In the genomic region with DNA sequence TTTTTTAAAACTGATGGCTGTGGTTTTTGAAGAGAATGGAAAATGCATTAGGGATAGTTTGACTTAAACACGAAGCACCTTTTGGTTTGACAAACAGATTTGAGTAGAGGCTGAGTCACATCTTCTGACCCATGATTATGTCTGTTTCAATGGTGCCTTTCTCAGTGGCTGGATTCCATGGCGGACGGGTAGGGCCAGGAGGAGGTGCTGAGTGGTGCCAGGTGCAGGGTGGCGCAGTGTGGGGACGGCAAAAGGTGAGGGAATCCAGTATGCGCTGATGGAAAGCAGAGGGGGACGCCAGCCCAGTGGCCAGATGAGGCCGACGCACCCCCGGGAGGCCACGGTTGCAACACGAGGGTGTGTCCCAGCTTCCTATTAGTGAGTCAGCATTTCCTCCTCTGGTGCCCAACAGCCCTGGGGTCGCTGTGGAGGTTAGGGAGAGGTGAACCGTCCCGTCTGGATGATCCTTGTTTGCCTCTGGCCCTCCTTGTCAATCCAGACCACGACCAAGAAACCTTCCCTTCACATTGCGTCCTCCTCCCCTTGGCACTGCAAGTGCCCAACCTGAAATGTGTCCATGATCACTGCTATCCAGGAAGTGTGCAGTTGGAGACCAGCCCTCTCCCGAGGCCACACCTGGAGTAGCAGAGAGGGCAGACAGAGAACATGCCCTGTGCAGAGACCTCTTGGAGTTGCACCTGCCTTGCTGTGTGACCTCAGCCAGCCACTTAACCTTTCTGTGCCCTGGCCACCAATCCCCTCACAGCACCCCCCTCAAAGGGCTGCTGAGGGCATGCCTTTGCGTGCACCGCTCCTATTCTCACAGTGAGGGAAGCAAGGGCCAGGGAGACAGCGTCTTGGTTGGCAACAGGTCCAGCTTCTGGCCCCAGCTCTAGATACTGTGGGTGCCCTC, we compare ENCODE assay signal across 8 cellular contexts. TPM values are rescaled to one million over a fixed set of nuclear protein-coding genes. Genes with fewer than 3 reads are reported as not detected.
A peak's percentile ranks its signal among the peaks of the same experiment; 100 is the strongest.
DNase-seq lines count a peak whose midpoint lies in the region; ATAC-seq and TF ChIP-seq lines count a peak whose summit lies in the region.

No MANE protein-coding gene starts in this region.

- H3K4me1 Mint-ChIP-seq in progenitor cell of endocrine pancreas (ENCODE audit: low read depth), result no peaks in the 10 kb centered on the region

- no peaks in the 10 kb centered on the region for H3K36me3 Mint-ChIP-seq in progenitor cell of endocrine pancreas (ENCODE audit: insufficient read depth)

- H3K27me3 ChIP-seq in H7 (ENCODE audit: control insufficient read depth, insufficient read depth, low read length), result peaks cover 8% of the 10 kb centered on the region

- no peaks in the 10 kb centered on the region for H3K36me3 ChIP-seq in H7 (replicated peaks; ENCODE audit: control insufficient read depth, insufficient read depth, low read length)

- DNase-seq in H7 (peak; percentile 50), OCI-M1 (lab: John Stamatoyannopoulos, UW) (peak; percentile 39), epithelial cell of prostate (ENCODE audit: low read depth, low spot score) (peak; percentile 39), progenitor cell of endocrine pancreas (ENCODE audit: low spot score, unreplicated experiment) (no peak), nucleus accumbens (lab: John Stamatoyannopoulos, UW) (no peak), NCI-H2227 treated with DMSO at 0.1 percent for 48 hours (lab: John Stamatoyannopoulos, UW) (no peak)

- ATAC-seq in HG02571 (IDR thresholded peaks at IDR 0.05; ENCODE audit: unreplicated experiment) (no peak), GM21367 (IDR thresholded peaks at IDR 0.05; ENCODE audit: unreplicated experiment) (no peak)

- no peak for TF ChIP-seq CTCF in progenitor cell of endocrine pancreas (IDR thresholded peaks at IDR 0.05; ENCODE audit: unreplicated experiment)

- no peak overlapping the region for H3K4me3 Mint-ChIP-seq in progenitor cell of endocrine pancreas (ENCODE audit: low read depth)

- peak overlapping the region; percentile 86 for H3K27ac ChIP-seq in epithelial cell of prostate

- H3K27ac Mint-ChIP-seq in progenitor cell of endocrine pancreas, result peak overlapping the region; percentile 25

- H3K27me3 Mint-ChIP-seq in progenitor cell of endocrine pancreas, result peaks cover 38% of the 10 kb centered on the region

- H3K9me3 Mint-ChIP-seq in progenitor cell of endocrine pancreas (ENCODE audit: low read depth), result no peaks in the 10 kb centered on the region

- no peak overlapping the region for H3K4me3 ChIP-seq in H7 (ENCODE audit: insufficient read depth, low read depth, low read length)

RNA-seq across cellular contexts. Expression of a gene that starts 32.5 kb away (rescaled TPM):
- total RNA-seq in H7 (2014; rRNA removed; shearing (Covaris generic)), result 62.7 and 65.8 TPM in 2 replicates
- 176 and 177 TPM in 2 replicates for total RNA-seq in progenitor cell of endocrine pancreas

Comparison
In these comparisons a context has a peak if more than half of its experiments do, and no peak if none do; other contexts are left out.
1. DNase-seq: peak in H7 (single experiment), OCI-M1 (single experiment) and epithelial cell of prostate (single experiment); none in progenitor cell of endocrine pancreas (single experiment), nucleus accumbens (0 of 56) and NCI-H2227 treated with DMSO at 0.1 percent for 48 hours (single experiment).